In genomic region chr1:17102232-17102631, GRCh38 we compare ENCODE assay signal across 17 cellular contexts. TPM values are rescaled to one million over a fixed set of nuclear protein-coding genes. Genes with fewer than 3 reads are reported as not detected.
DNase-seq lines count a peak whose midpoint lies in the region; ATAC-seq and TF ChIP-seq lines count a peak whose summit lies in the region.
"Had no signal": no experiment of that assay in that cellular context is flagged by ENCODE, and none has a peak within 500 bp of the region (broad histone marks: within the 10 kb centered on the region; RNA-seq: fewer than 3 reads in every experiment).

No MANE protein-coding gene starts in this region.

- no peak overlapping the region for H3K4me2 ChIP-seq in OCI-LY7 (ENCODE audit: low read length)
- H3K4me2 ChIP-seq: BLaER1, KMS-11 had no signal

- TF ChIP-seq CTCF in HEK293 (tag by site-specific recombination; IDR thresholded peaks at IDR 0.05) (no peak), neutrophil (IDR thresholded peaks at IDR 0.05) (no peak), OCI-LY7 (conservative IDR thresholded peaks at IDR 0.05; ENCODE audit: low read length) (no peak)

- CTCF ChIA-PET in HEK293 (lab: Yijun Ruan, JAX): no interaction called here
- CTCF ChIA-PET in OCI-LY7 (lab: Charles Lee; ENCODE audit: unreplicated experiment): no interaction called here

- no peak overlapping the region for H2AFZ ChIP-seq in OCI-LY7 (ENCODE audit: low read length)

- H3K27me3 ChIP-seq in neutrophil: no peaks in the 10 kb centered on the region
- H3K27me3 ChIP-seq: BLaER1 had no signal

- intact Hi-C loops in OCI-LY7 (cut with micrococcal nuclease; ENCODE audit: unreplicated experiment): no loop called here

- no peaks in the 10 kb centered on the region for H3K9me2 ChIP-seq in OCI-LY7 (ENCODE audit: insufficient read depth, low read length)

- ATAC-seq in HG03442 (IDR thresholded peaks at IDR 0.05; ENCODE audit: unreplicated experiment): no peak

- no peak overlapping the region for H3K4me3 ChIP-seq in HEK293 (ENCODE audit: low read depth, low read length)
- H3K4me3 ChIP-seq in neutrophil (ENCODE audit: low read depth in 1 of 2, low read length in 1 of 2): no peak overlapping the region
- H3K4me3 ChIP-seq in OCI-LY7 (ENCODE audit: low read depth, low read length, poor library complexity, severe bottlenecking): no peak overlapping the region
- H3K4me3 ChIP-seq: BLaER1, HAP-1 had no signal

- BruUV-seq in OCI-LY7 (replicated peaks; lab: Mats Ljungman, UMichigan): no TSS peak

- H3K27ac ChIP-seq in HEK293 (ENCODE audit: extremely low read depth, low read depth, low read length): no peak overlapping the region
- peak overlapping the region; percentile 8 for H3K27ac ChIP-seq in caudate nucleus (ENCODE audit: low read depth, low read length)
- H3K27ac ChIP-seq in neutrophil: peak overlapping the region; percentile 95
- H3K27ac ChIP-seq in substantia nigra (ENCODE audit: low read depth, low read length, poor library complexity, severe bottlenecking): peak overlapping the region; percentile 66
- no peak overlapping the region for H3K27ac ChIP-seq in OCI-LY7 (ENCODE audit: low read depth, low read length, poor library complexity, severe bottlenecking)
- H3K27ac ChIP-seq: BLaER1, HL-60, KMS-11 had no signal

- no peaks in the 10 kb centered on the region for H3K36me3 ChIP-seq in HEK293 (ENCODE audit: control insufficient read depth in 2 of 2, insufficient read depth in 1 of 2, low read length in 2 of 2)
- H3K36me3 ChIP-seq in neutrophil: peaks cover 77% of the 10 kb centered on the region
- no peaks in the 10 kb centered on the region for H3K36me3 ChIP-seq in OCI-LY7 (ENCODE audit: insufficient read depth, low read length)
- H3K36me3 ChIP-seq: BLaER1, HAP-1 had no signal

- no peaks in the 10 kb centered on the region for H4K20me1 ChIP-seq in OCI-LY7 (ENCODE audit: insufficient read depth, low read length)
- H4K20me1 ChIP-seq: BLaER1 had no signal

- no peaks in the 10 kb centered on the region for H3K79me2 ChIP-seq in OCI-LY7 (ENCODE audit: insufficient read depth, low read depth, low read length)

- POLR2A ChIA-PET in HEK293 (lab: Yijun Ruan, JAX): no interaction called here
- POLR2A ChIA-PET in OCI-LY7 (lab: Charles Lee): no interaction called here

- H3K9me3 ChIP-seq in HEK293 (ENCODE audit: control insufficient read depth, insufficient read depth, low read depth, low read length) (no peaks in the 10 kb centered on the region), neutrophil (no peaks in the 10 kb centered on the region), OCI-LY7 (ENCODE audit: low read length) (no peaks in the 10 kb centered on the region)
- H3K9me3 ChIP-seq: BLaER1, Caco-2, HAP-1 had no signal

- no peaks in the 10 kb centered on the region for H3K4me1 ChIP-seq in HEK293 (ENCODE audit: control insufficient read depth, insufficient read depth, low read length)
- peaks cover 60 to 63% of the 10 kb centered on the region in 2 experiments for H3K4me1 ChIP-seq in neutrophil (ENCODE audit: control insufficient read depth in 1 of 2, insufficient read depth in 1 of 2, low read depth in 1 of 2, low read length in 1 of 2)
- no peaks in the 10 kb centered on the region for H3K4me1 ChIP-seq in OCI-LY7 (ENCODE audit: insufficient read depth, low read length, poor library complexity, severe bottlenecking)
- H3K4me1 ChIP-seq: HAP-1 had no signal

- DNase-seq in caudate nucleus (lab: John Stamatoyannopoulos, UW) (no peak), substantia nigra (lab: John Stamatoyannopoulos, UW) (no peak), OCI-LY7 (ENCODE audit: low spot score) (no peak), hepatic stellate cell (ENCODE audit: low spot score) (no peak)
- DNase-seq: 8988T; AML-193; Caco-2; CD8-positive, alpha-beta memory T cell; GOT3; HFFc6 had no signal

TF ChIP-seq in HEK293, 187 proteins besides CTCF, POLR2A, EP300 and RAD21:
- TF ChIP-seq ZNF701 (tag by site-specific recombination; IDR thresholded peaks at IDR 0.05): no peak
- TF ChIP-seq ZNF768 (tag by site-specific recombination; IDR thresholded peaks at IDR 0.05): 0 out of 2 replicates have a peak, but pooled peaks have one; percentile 61
- TF ChIP-seq ZNF580 (tag by site-specific recombination; IDR thresholded peaks at IDR 0.05): no peak
TF ChIP-seq in HEK293: peak in this region for 1.

RNA-seq across cellular contexts. Expression of gene PADI2, which starts 17.0 kb away (rescaled TPM):
- not detected in 2 replicates for total RNA-seq in OCI-LY7 (2014; rRNA removed; shearing (Covaris generic))
- 0.08 TPM in 1 of 2 replicates, not detected in the other for total RNA-seq in OCI-LY7 (2022)
- total RNA-seq: CD8-positive, alpha-beta memory T cell had no signal

RNA-seq across cellular contexts. Expression of gene SDHB, which starts 48.4 kb away (rescaled TPM):
- total RNA-seq in OCI-LY7 (2014; rRNA removed; shearing (Covaris generic)): 103 and 106 TPM in 2 replicates
- 98.4 and 105 TPM in 2 replicates for total RNA-seq in OCI-LY7 (2022)

Comparison
In these comparisons a context has a peak if more than half of its experiments do, and no peak if none do; other contexts are left out.
1. H3K27ac ChIP-seq: peak in caudate nucleus (single experiment), neutrophil (single experiment) and substantia nigra (single experiment); none in HEK293 (single experiment) and OCI-LY7 (single experiment).